ENCODE assay signal across 8 cellular contexts in genomic region chr9:8857330-8858249, GRCh38.
DNase-seq lines count a peak whose midpoint lies in the region; ATAC-seq and TF ChIP-seq lines count a peak whose summit lies in the region.

No MANE protein-coding gene starts in this region.

- no peaks in the 10 kb centered on the region for H3K9me3 ChIP-seq in lower lobe of right lung
- H3K9me3 ChIP-seq in stomach, result no peaks in the 10 kb centered on the region

- H3K36me3 ChIP-seq in lower lobe of right lung (no peaks in the 10 kb centered on the region), stomach (no peaks in the 10 kb centered on the region)

- H3K27ac ChIP-seq in lower lobe of right lung (peak overlapping the region; percentile 19), stomach (peak overlapping the region in 2 of 5 donors; percentile 34 to 63)

- ATAC-seq in Right ventricle myocardium inferior (peak; percentile 92), lower lobe of right lung (peak; percentile 74 to 79), GM18520 (IDR thresholded peaks at IDR 0.05; ENCODE audit: unreplicated experiment) (no peak)

- H3K27me3 ChIP-seq in lower lobe of right lung (ENCODE audit: low read depth) (peaks cover 32% of the 10 kb centered on the region), stomach (peaks cover 0 to 64% (median 40%) of the 10 kb centered on the region in 3 donors)

- WGBS in stomach, 5 donors, result 0 to 3% (median 1%) methylated on average over 63 to 96 of the region's 96 CpGs

- H3K4me3 ChIP-seq in lower lobe of right lung, result peak overlapping the region; percentile 60
- H3K4me3 ChIP-seq in stomach, result peak overlapping the region; percentile 57 to 75 (median 64)

- no peak for TF ChIP-seq POLR2A in stomach (IDR thresholded peaks at IDR 0.05)

- intact Hi-C loops in Right ventricle myocardium inferior (cut with DNase I) (loop anchor here (5.0 kb wide), 1 partner anchor 145 kb away; no protein-coding TSS in a partner anchor), cardiac septum (cut with DNase I) (no loop called here), lower lobe of right lung (cut with DNase I) (no loop called here), stomach (cut with DNase I; ENCODE audit: low total_unique reads) (no loop called here)

- DNase-seq in Right ventricle myocardium inferior (ENCODE audit: missing footprints), result peak; percentile 88
- no peak for DNase-seq in cardiac septum (ENCODE audit: low spot score)
- DNase-seq in SK-N-DZ (ENCODE audit: low spot score), result peak; percentile 66
- DNase-seq in ecto neural progenitor cell (ENCODE audit: low spot score), result peak; percentile 87
- peak; percentile 61 for DNase-seq in lower lobe of right lung
- peak; percentile 29 for DNase-seq in stomach
- DNase-seq in HT-29 (ENCODE audit: low spot score), result no peak

- TF ChIP-seq CTCF in lower lobe of right lung (IDR thresholded peaks at IDR 0.05) (no peak), stomach (IDR thresholded peaks at IDR 0.05) (no peak)

- H3K4me1 ChIP-seq in lower lobe of right lung (peaks cover 6% of the 10 kb centered on the region), stomach (peaks cover 0 to 33% (median 21%) of the 10 kb centered on the region in 4 donors)

- TF ChIP-seq EP300 in stomach (IDR thresholded peaks at IDR 0.05), result no peak

Comparison
In these comparisons a context has a peak if more than half of its experiments do, and no peak if none do; other contexts are left out.
1. DNase-seq: peak in Right ventricle myocardium inferior (single experiment), SK-N-DZ (single experiment), ecto neural progenitor cell (single experiment), lower lobe of right lung (single experiment) and stomach (single experiment); none in cardiac septum (single experiment) and HT-29 (single experiment).